7 cellular contexts compared by ENCODE assay signal in genomic region chr15:41490355-41490754, GRCh38. TPM values are rescaled to one million over a fixed set of nuclear protein-coding genes. Genes with fewer than 3 reads are reported as not detected.
DNase-seq lines count a peak whose midpoint lies in the region; ATAC-seq and TF ChIP-seq lines count a peak whose summit lies in the region.

No MANE protein-coding gene starts in this region.

- H3K27ac Mint-ChIP-seq in activated naive CD8-positive, alpha-beta T cell treated with anti-CD3 and anti-CD28 coated beads for 36 hours: no peak overlapping the region

- DNase-seq in GM06990 (ENCODE audit: extremely low read depth, insufficient read length) (peak; percentile 60), renal cortical epithelial cell (ENCODE audit: low read depth) (peak; percentile 94), WERI-Rb-1 (no peak), AML-193 (lab: John Stamatoyannopoulos, UW) (no peak)
- peak; percentile 90 for DNase-seq in Jurkat, Clone E6-1 (ENCODE audit: low read depth, low spot score)
- peak; percentile 63 for DNase-seq in activated naive CD8-positive, alpha-beta T cell treated with anti-CD3 and anti-CD28 coated beads for 36 hours

- peaks cover 35% of the 10 kb centered on the region for H3K27me3 Mint-ChIP-seq in activated naive CD8-positive, alpha-beta T cell treated with anti-CD3 and anti-CD28 coated beads for 36 hours

- no peaks in the 10 kb centered on the region for H3K36me3 ChIP-seq in GM06990 (ENCODE audit: control insufficient read depth, insufficient read depth, low read length)
- no peaks in the 10 kb centered on the region for H3K36me3 ChIP-seq in WERI-Rb-1

- TF ChIP-seq CTCF in GM06990 (IDR thresholded peaks at IDR 0.05; ENCODE audit: insufficient read depth, low read length, poor library complexity, severe bottlenecking) (no peak), WERI-Rb-1 (IDR thresholded peaks at IDR 0.05; ENCODE audit: low read depth, low read length) (no peak)

- ATAC-seq in GM18909 (IDR thresholded peaks at IDR 0.05; ENCODE audit: poor library complexity, unreplicated experiment): no peak

- peaks cover 29% of the 10 kb centered on the region for H3K4me1 Mint-ChIP-seq in activated naive CD8-positive, alpha-beta T cell treated with anti-CD3 and anti-CD28 coated beads for 36 hours

- peaks cover 4% of the 10 kb centered on the region for H3K36me3 Mint-ChIP-seq in activated naive CD8-positive, alpha-beta T cell treated with anti-CD3 and anti-CD28 coated beads for 36 hours

- H3K4me3 ChIP-seq in GM06990 (replicated peaks; ENCODE audit: low read depth, low read length) (no peak overlapping the region), WERI-Rb-1 (ENCODE audit: low read depth, low read length) (no peak overlapping the region)
- no peak overlapping the region for H3K4me3 ChIP-seq in Jurkat, Clone E6-1 (ENCODE audit: low read length)

- H3K9me3 ChIP-seq in WERI-Rb-1 (ENCODE audit: severe bottlenecking): no peaks in the 10 kb centered on the region

- no peak overlapping the region for H3K27ac ChIP-seq in WERI-Rb-1

- H3K4me3 Mint-ChIP-seq in activated naive CD8-positive, alpha-beta T cell treated with anti-CD3 and anti-CD28 coated beads for 36 hours: no peak overlapping the region

- H3K9me3 Mint-ChIP-seq in activated naive CD8-positive, alpha-beta T cell treated with anti-CD3 and anti-CD28 coated beads for 36 hours: no peaks in the 10 kb centered on the region

- H3K27me3 ChIP-seq in GM06990 (replicated peaks; ENCODE audit: control insufficient read depth, insufficient read depth, low read length) (no peaks in the 10 kb centered on the region; the same call in 1 of the 2 replicates), WERI-Rb-1 (ENCODE audit: insufficient read depth, low read depth, severe bottlenecking) (no peaks in the 10 kb centered on the region)

RNA-seq across cellular contexts. Expression of gene ITPKA, which starts 3.3 kb away (rescaled TPM):
- polyA plus RNA-seq in Jurkat, Clone E6-1 (2012; ENCODE audit: insufficient read depth, insufficient read length): 3.5 TPM
- total RNA-seq in activated naive CD8-positive, alpha-beta T cell treated with anti-CD3 and anti-CD28 coated beads for 36 hours: 1 to 10 TPM; 1.3 to 1.6 TPM
- total RNA-seq in renal cortical epithelial cell: 4.5 and 9.7 TPM in 2 replicates

RNA-seq across cellular contexts. Expression of gene LTK, which starts 23.3 kb away (rescaled TPM):
- polyA plus RNA-seq in Jurkat, Clone E6-1 (2012; ENCODE audit: insufficient read depth, insufficient read length): not detected
- under 1 TPM in 1 of 2 experiments, not detected in 1; 0.16 TPM for total RNA-seq in activated naive CD8-positive, alpha-beta T cell treated with anti-CD3 and anti-CD28 coated beads for 36 hours
- total RNA-seq in renal cortical epithelial cell: 0.25 and 1.0 TPM in 2 replicates

RNA-seq across cellular contexts. Expression of gene RPAP1, which starts 53.7 kb away (rescaled TPM):
- polyA plus RNA-seq in Jurkat, Clone E6-1 (2012; ENCODE audit: insufficient read depth, insufficient read length): 42.6 TPM
- total RNA-seq in activated naive CD8-positive, alpha-beta T cell treated with anti-CD3 and anti-CD28 coated beads for 36 hours: 10 to 100 TPM; 57.3 to 61.1 TPM
- 8.7 and 32.0 TPM in 2 replicates for total RNA-seq in renal cortical epithelial cell

Comparison
In these comparisons a context has a peak if more than half of its experiments do, and no peak if none do; other contexts are left out.
1. DNase-seq: peak in GM06990 (single experiment), Jurkat, Clone E6-1 (single experiment), activated naive CD8-positive, alpha-beta T cell treated with anti-CD3 and anti-CD28 coated beads for 36 hours (single experiment) and renal cortical epithelial cell (single experiment); none in WERI-Rb-1 (single experiment) and AML-193 (0 of 2).